Comparison of ENCODE assay signal across 15 cellular contexts in genomic region chr22:48837341-48837935, GRCh38.
"Had no signal": no experiment of that assay in that cellular context is flagged by ENCODE, and none has a peak within 500 bp of the region (broad histone marks: within the 10 kb centered on the region; RNA-seq: fewer than 3 reads in every experiment).

No MANE protein-coding gene starts in this region.

- DNase-seq: activated CD4-positive, alpha-beta T cell treated with anti-CD3 and anti-CD28 coated beads, Interleukin-2, amount 10 ng/mL, durations not matched to agents 7 days and 5 days; activated CD4-positive, CD25-positive, alpha-beta regulatory T cell; activated CD8-positive, alpha-beta memory T cell treated with anti-CD3 and anti-CD28 coated beads for 24 hours; activated naive CD4-positive, alpha-beta T cell treated with anti-CD3 and anti-CD28 coated beads, Interleukin-2, amount 10 ng/mL, durations not matched to agents 7 days and 5 days; central memory CD4-positive, alpha-beta T cell; effector CD8-positive, alpha-beta T cell; mesenchymal stem cell; ovary; stimulated activated CD4-positive, alpha-beta T cell treated with anti-CD3 and anti-CD28 coated beads, Interleukin-4, amount 100 ng/mL, for 4 hours; stimulated activated naive CD8-positive, alpha-beta T cell treated with anti-CD3 and anti-CD28 coated beads, Interleukin-15, amount 100 ng/mL, for 72 hours; testis had no signal

- H3K9me3 ChIP-seq: ovary, testis, vagina had no signal

- H3K27ac ChIP-seq: coronary artery, left lung, ovary, testis, vagina had no signal

- H3K27me3 Mint-ChIP-seq: activated CD4-positive, alpha-beta T cell treated with anti-CD3 and anti-CD28 coated beads, Interleukin-2, amount 10 ng/mL, durations not matched to agents 7 days and 5 days; activated naive CD4-positive, alpha-beta T cell treated with anti-CD3 and anti-CD28 coated beads, Interleukin-2, amount 10 ng/mL, durations not matched to agents 7 days and 5 days had no signal

- H3K36me3 Mint-ChIP-seq: activated naive CD4-positive, alpha-beta T cell treated with anti-CD3 and anti-CD28 coated beads, Interleukin-2, amount 10 ng/mL, durations not matched to agents 7 days and 5 days had no signal

- H3K36me3 ChIP-seq: left lung, ovary, vagina had no signal

- H3K4me3 Mint-ChIP-seq: activated CD4-positive, alpha-beta T cell treated with anti-CD3 and anti-CD28 coated beads, Interleukin-2, amount 10 ng/mL, durations not matched to agents 7 days and 5 days; activated naive CD4-positive, alpha-beta T cell treated with anti-CD3 and anti-CD28 coated beads, Interleukin-2, amount 10 ng/mL, durations not matched to agents 7 days and 5 days; activated T-helper 17 cell treated with anti-CD3 and anti-CD28 coated beads, Interleukin-2, amount 50 U/mL, for 72 hours; stimulated activated naive CD8-positive, alpha-beta T cell treated with anti-CD3 and anti-CD28 coated beads, Interleukin-15, amount 100 ng/mL, for 72 hours had no signal

- H3K4me1 ChIP-seq: left lung, vagina had no signal

- H3K27me3 ChIP-seq: ovary, testis, vagina had no signal

- ATAC-seq: activated T-helper 17 cell treated with anti-CD3 and anti-CD28 coated beads, Interleukin-2, amount 50 U/mL, for 72 hours; left lung; stimulated activated naive CD8-positive, alpha-beta T cell treated with anti-CD3 and anti-CD28 coated beads, Interleukin-15, amount 100 ng/mL, for 72 hours had no signal

- H3K27ac Mint-ChIP-seq: activated CD4-positive, alpha-beta T cell treated with anti-CD3 and anti-CD28 coated beads, Interleukin-2, amount 10 ng/mL, durations not matched to agents 7 days and 5 days; activated naive CD4-positive, alpha-beta T cell treated with anti-CD3 and anti-CD28 coated beads, Interleukin-2, amount 10 ng/mL, durations not matched to agents 7 days and 5 days; activated T-helper 17 cell treated with anti-CD3 and anti-CD28 coated beads, Interleukin-2, amount 50 U/mL, for 72 hours; stimulated activated naive CD8-positive, alpha-beta T cell treated with anti-CD3 and anti-CD28 coated beads, Interleukin-15, amount 100 ng/mL, for 72 hours had no signal

- H3K4me1 Mint-ChIP-seq: activated CD4-positive, alpha-beta T cell treated with anti-CD3 and anti-CD28 coated beads, Interleukin-2, amount 10 ng/mL, durations not matched to agents 7 days and 5 days; activated naive CD4-positive, alpha-beta T cell treated with anti-CD3 and anti-CD28 coated beads, Interleukin-2, amount 10 ng/mL, durations not matched to agents 7 days and 5 days; activated T-helper 17 cell treated with anti-CD3 and anti-CD28 coated beads, Interleukin-2, amount 50 U/mL, for 72 hours; stimulated activated naive CD8-positive, alpha-beta T cell treated with anti-CD3 and anti-CD28 coated beads, Interleukin-15, amount 100 ng/mL, for 72 hours had no signal

- H3K4me3 ChIP-seq: coronary artery, left lung, ovary, testis, vagina had no signal
